ENCODE assay signal across 9 cellular contexts in the genomic region with DNA sequence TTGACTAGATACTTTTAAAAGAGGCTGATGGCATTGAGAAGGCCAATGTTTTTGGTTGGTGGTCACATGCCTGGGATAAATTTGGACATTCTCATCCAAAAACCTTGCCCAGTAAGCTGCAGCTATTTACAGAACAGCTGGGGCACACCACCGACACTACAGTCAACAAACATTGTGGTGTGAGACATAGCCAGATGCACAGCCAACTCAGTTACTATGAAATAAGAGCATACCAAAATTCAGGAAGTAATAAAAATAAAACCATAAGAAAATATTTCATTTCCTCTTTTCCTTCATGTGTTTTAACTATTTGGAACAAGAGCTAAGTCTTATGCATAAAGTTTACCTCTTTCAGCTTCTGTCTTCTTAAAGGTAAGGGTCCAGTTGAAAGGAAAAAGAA. TPM values are rescaled to one million over a fixed set of nuclear protein-coding genes. Genes with fewer than 3 reads are reported as not detected.
A peak's percentile ranks its signal among the peaks of the same experiment; 100 is the strongest.
DNase-seq lines count a peak whose midpoint lies in the region; ATAC-seq lines count a peak whose summit lies in the region.
"Had no signal": no experiment of that assay in that cellular context is flagged by ENCODE, and none has a peak within 500 bp of the region (broad histone marks: within the 10 kb centered on the region; RNA-seq: fewer than 3 reads in every experiment).

No MANE protein-coding gene starts in this region.

- no peak for ATAC-seq in activated CD8-positive, alpha-beta memory T cell treated with anti-CD3 and anti-CD28 coated beads, Interleukin-2, amount 10 ng/mL, durations not matched to agents 7 days and 5 days
- ATAC-seq in HG03060 (IDR thresholded peaks at IDR 0.05; ENCODE audit: low read depth, unreplicated experiment), result peak; percentile 41
- peak; percentile 98 for ATAC-seq in stimulated activated naive B cell treated with anti-CD40 and anti-IgM and Interleukin-4, amounts not matched to agents 10 μg/mL and 1 μg/mL and 100 μg/mL, for 72 hours (replicated peaks)
- no peak for ATAC-seq in HG03045 (IDR thresholded peaks at IDR 0.05; ENCODE audit: unreplicated experiment)

- CTCF ChIA-PET in activated CD8-positive, alpha-beta memory T cell treated with anti-CD3 and anti-CD28 coated beads, Interleukin-2, amount 10 ng/mL, durations not matched to agents 7 days and 5 days (lab: Charles Lee), result no interaction called here

- peaks cover 73% of the 10 kb centered on the region for H3K36me3 Mint-ChIP-seq in activated CD8-positive, alpha-beta memory T cell treated with anti-CD3 and anti-CD28 coated beads, Interleukin-2, amount 10 ng/mL, durations not matched to agents 7 days and 5 days
- H3K36me3 Mint-ChIP-seq in stimulated activated naive B cell treated with anti-CD40 and anti-IgM and Interleukin-4, amounts not matched to agents 10 μg/mL and 1 μg/mL and 100 μg/mL, for 72 hours, result peaks cover 43 to 53% of the 10 kb centered on the region in 2 donors

- no peak overlapping the region for H3K4me3 Mint-ChIP-seq in activated CD8-positive, alpha-beta memory T cell treated with anti-CD3 and anti-CD28 coated beads, Interleukin-2, amount 10 ng/mL, durations not matched to agents 7 days and 5 days
- H3K4me3 Mint-ChIP-seq in stimulated activated naive B cell treated with anti-CD40 and anti-IgM and Interleukin-4, amounts not matched to agents 10 μg/mL and 1 μg/mL and 100 μg/mL, for 72 hours, result peak overlapping the region; percentile 50 to 74
- H3K4me3 Mint-ChIP-seq: nephron had no signal

- H3K27me3 Mint-ChIP-seq in activated CD8-positive, alpha-beta memory T cell treated with anti-CD3 and anti-CD28 coated beads, Interleukin-2, amount 10 ng/mL, durations not matched to agents 7 days and 5 days, result no peaks in the 10 kb centered on the region
- no peaks in the 10 kb centered on the region for H3K27me3 Mint-ChIP-seq in stimulated activated naive B cell treated with anti-CD40 and anti-IgM and Interleukin-4, amounts not matched to agents 10 μg/mL and 1 μg/mL and 100 μg/mL, for 72 hours

- DNase-seq in activated CD8-positive, alpha-beta memory T cell treated with anti-CD3 and anti-CD28 coated beads, Interleukin-2, amount 10 ng/mL, durations not matched to agents 7 days and 5 days, result no peak
- no peak for DNase-seq in activated CD8-positive, alpha-beta memory T cell treated with anti-CD3 and anti-CD28 coated beads, Interleukin-2, amount 50 U/mL, for 4 hours
- DNase-seq in OCI-M1 (lab: John Stamatoyannopoulos, UW) (peak; percentile 46), GOT3 (lab: John Stamatoyannopoulos, UW) (no peak), NCI-H1417 treated with DMSO at 0.1 percent for 48 hours (lab: John Stamatoyannopoulos, UW) (no peak)
- peak; percentile 13 for DNase-seq in stimulated activated naive B cell treated with anti-CD40 and anti-IgM and Interleukin-4, amounts not matched to agents 10 μg/mL and 1 μg/mL and 100 μg/mL, for 72 hours

- H3K4me1 Mint-ChIP-seq in activated CD8-positive, alpha-beta memory T cell treated with anti-CD3 and anti-CD28 coated beads, Interleukin-2, amount 10 ng/mL, durations not matched to agents 7 days and 5 days, result peaks cover 53% of the 10 kb centered on the region
- H3K4me1 Mint-ChIP-seq in stimulated activated naive B cell treated with anti-CD40 and anti-IgM and Interleukin-4, amounts not matched to agents 10 μg/mL and 1 μg/mL and 100 μg/mL, for 72 hours, result peaks cover 27 to 49% of the 10 kb centered on the region in 2 donors

- H3K9me3 Mint-ChIP-seq in activated CD8-positive, alpha-beta memory T cell treated with anti-CD3 and anti-CD28 coated beads, Interleukin-2, amount 10 ng/mL, durations not matched to agents 7 days and 5 days (ENCODE audit: low read depth), result no peaks in the 10 kb centered on the region
- peaks cover 6 to 7% of the 10 kb centered on the region in 2 donors for H3K9me3 Mint-ChIP-seq in stimulated activated naive B cell treated with anti-CD40 and anti-IgM and Interleukin-4, amounts not matched to agents 10 μg/mL and 1 μg/mL and 100 μg/mL, for 72 hours
- H3K9me3 Mint-ChIP-seq: nephron had no signal

- H3K27ac Mint-ChIP-seq in activated CD8-positive, alpha-beta memory T cell treated with anti-CD3 and anti-CD28 coated beads, Interleukin-2, amount 10 ng/mL, durations not matched to agents 7 days and 5 days, result peak overlapping the region; percentile 32
- H3K27ac Mint-ChIP-seq in stimulated activated naive B cell treated with anti-CD40 and anti-IgM and Interleukin-4, amounts not matched to agents 10 μg/mL and 1 μg/mL and 100 μg/mL, for 72 hours, result peak overlapping the region; percentile 51

RNA-seq across cellular contexts. Expression of a gene that starts 8.8 kb away (rescaled TPM):
- total RNA-seq in activated CD8-positive, alpha-beta memory T cell treated with anti-CD3 and anti-CD28 coated beads, Interleukin-2, amount 10 ng/mL, durations not matched to agents 7 days and 5 days, result 100 to 1,000 TPM in 1 of 2 experiments, 10 to 100 TPM in 1; 76.8 to 125 TPM

Comparison
In these comparisons a context has a peak if more than half of its experiments do, and no peak if none do; other contexts are left out.
1. ATAC-seq: peak in HG03060 (single experiment) and stimulated activated naive B cell treated with anti-CD40 and anti-IgM and Interleukin-4, amounts not matched to agents 10 μg/mL and 1 μg/mL and 100 μg/mL, for 72 hours (2 of 2); none in activated CD8-positive, alpha-beta memory T cell treated with anti-CD3 and anti-CD28 coated beads, Interleukin-2, amount 10 ng/mL, durations not matched to agents 7 days and 5 days (single experiment) and HG03045 (single experiment).
2. DNase-seq: peak in OCI-M1 (single experiment) and stimulated activated naive B cell treated with anti-CD40 and anti-IgM and Interleukin-4, amounts not matched to agents 10 μg/mL and 1 μg/mL and 100 μg/mL, for 72 hours (single experiment); none in activated CD8-positive, alpha-beta memory T cell treated with anti-CD3 and anti-CD28 coated beads, Interleukin-2, amount 10 ng/mL, durations not matched to agents 7 days and 5 days (single experiment), activated CD8-positive, alpha-beta memory T cell treated with anti-CD3 and anti-CD28 coated beads, Interleukin-2, amount 50 U/mL, for 4 hours (single experiment), GOT3 (single experiment) and NCI-H1417 treated with DMSO at 0.1 percent for 48 hours (single experiment).